Comparison of ENCODE assay signal across 13 cellular contexts in genomic region chr11:8652140-8652539, GRCh38. TPM values are rescaled to one million over a fixed set of nuclear protein-coding genes. Genes with fewer than 3 reads are reported as not detected.
DNase-seq lines count a peak whose midpoint lies in the region; ATAC-seq, FAIRE-seq and TF ChIP-seq lines count a peak whose summit lies in the region.
"Had no signal": no experiment of that assay in that cellular context is flagged by ENCODE, and none has a peak within 500 bp of the region (broad histone marks: within the 10 kb centered on the region; RNA-seq: fewer than 3 reads in every experiment).

No MANE protein-coding gene starts in this region.

- DNase-seq in AG20443 (ENCODE audit: low spot score) (peak; percentile 87), HTR-8/SVneo (ENCODE audit: insufficient read length, low spot score) (peak; percentile 30), mammary epithelial cell (peak; percentile 86), mesenchymal stem cell (peak; percentile 89), Karpas-422 (no peak), medulla oblongata (ENCODE audit: extremely low spot score) (no peak), mesenteric fat pad (ENCODE audit: low spot score) (no peak)
- DNase-seq: activated CD4-positive, alpha-beta memory T cell treated with anti-CD3 and anti-CD28 coated beads for 36 hours; activated naive CD8-positive, alpha-beta T cell treated with anti-CD3 and anti-CD28 coated beads for 36 hours; DMS153; left ventricle myocardium inferior; posterior cingulate gyrus had no signal

- H3K18ac ChIP-seq in mesenchymal stem cell (ENCODE audit: low read depth in 1 of 2, low read length in 2 of 2): peak overlapping the region in 1 of 2 experiments; percentile 28

- H3K9me3 ChIP-seq in mammary epithelial cell (replicated peaks; ENCODE audit: insufficient read depth, low read length): no peaks in the 10 kb centered on the region
- no peaks in the 10 kb centered on the region for H3K9me3 ChIP-seq in mesenchymal stem cell (ENCODE audit: control insufficient read depth, low read length)
- H3K9me3 ChIP-seq in Karpas-422 (ENCODE audit: low read length): no peaks in the 10 kb centered on the region
- H3K9me3 ChIP-seq: left ventricle myocardium inferior had no signal

- peak overlapping the region in 1 of 2 experiments; percentile 4 for H2BK12ac ChIP-seq in mesenchymal stem cell (ENCODE audit: low read length in 2 of 2)

- H3K4me3 ChIP-seq in mammary epithelial cell (replicated peaks in 1 of 3; ENCODE audit: insufficient read depth in 1 of 3, low read depth in 2 of 3, low read length in 3 of 3) (no peak overlapping the region), mesenchymal stem cell (ENCODE audit: insufficient read depth in 1 of 2, low read depth in 1 of 2, low read length in 2 of 2) (no peak overlapping the region), Karpas-422 (ENCODE audit: low read length) (no peak overlapping the region)
- H3K4me3 ChIP-seq: left ventricle myocardium inferior had no signal

- ATAC-seq in GM21447 (IDR thresholded peaks at IDR 0.05; ENCODE audit: unreplicated experiment): no peak

- in situ Hi-C loops in mammary epithelial cell (cut with MboI; ENCODE audit: low sequenced_read_pairs in 2 of 2): no loop called here

- H4K8ac ChIP-seq in mesenchymal stem cell (ENCODE audit: low read length): no peak overlapping the region

- H2BK120ac ChIP-seq in mesenchymal stem cell (ENCODE audit: low read depth, low read length): no peak overlapping the region

- H2AFZ ChIP-seq in mammary epithelial cell (ENCODE audit: low read depth, low read length): no peak overlapping the region
- no peak overlapping the region for H2AFZ ChIP-seq in mesenchymal stem cell (ENCODE audit: low read depth, low read length)
- H2AFZ ChIP-seq in Karpas-422 (ENCODE audit: low read length): no peak overlapping the region

- CTCF ChIA-PET in mammary epithelial cell (lab: Charles Lee; ENCODE audit: low non-redundant PET): no interaction called here

- dilution Hi-C loops in mammary epithelial cell (cut with HindIII; ENCODE audit: low sequenced_read_pairs): no loop called here

- H2BK5ac ChIP-seq in mesenchymal stem cell (ENCODE audit: low read depth, low read length, poor library complexity, severe bottlenecking): no peak overlapping the region

- H3K23ac ChIP-seq in mesenchymal stem cell (ENCODE audit: low read length in 2 of 2): no peak overlapping the region

- H3K4me2 ChIP-seq in mammary epithelial cell (ENCODE audit: insufficient read depth, low read depth, low read length): no peak overlapping the region
- no peak overlapping the region for H3K4me2 ChIP-seq in mesenchymal stem cell (ENCODE audit: low read length, poor library complexity, severe bottlenecking)
- H3K4me2 ChIP-seq in Karpas-422 (ENCODE audit: low read depth, low read length, poor library complexity, severe bottlenecking): no peak overlapping the region

- H3K4me1 ChIP-seq in mammary epithelial cell (ENCODE audit: insufficient read depth, low read length): peaks cover 13% of the 10 kb centered on the region
- peaks cover 7% of the 10 kb centered on the region for H3K4me1 ChIP-seq in mesenchymal stem cell (ENCODE audit: control insufficient read depth, insufficient read depth, low read depth, low read length)
- H3K4me1 ChIP-seq in Karpas-422 (ENCODE audit: low read length): peaks cover 13% of the 10 kb centered on the region
- H3K4me1 ChIP-seq: left ventricle myocardium inferior had no signal

- H4K20me1 ChIP-seq in mammary epithelial cell (ENCODE audit: insufficient read depth, low read length): no peaks in the 10 kb centered on the region
- no peaks in the 10 kb centered on the region for H4K20me1 ChIP-seq in Karpas-422 (ENCODE audit: insufficient read depth, low read depth, low read length)

- H4K91ac ChIP-seq in mesenchymal stem cell (ENCODE audit: low read length): no peak overlapping the region

- WGBS in mammary epithelial cell (ENCODE audit: low coverage, missing lambda C conversion rate): 67% methylated on average over 3 of the region's 3 CpGs
- WGBS in mesenchymal stem cell: 48% methylated on average over 2 of the region's 3 CpGs

- H3K79me2 ChIP-seq in mammary epithelial cell (ENCODE audit: insufficient read depth, low read length) (no peaks in the 10 kb centered on the region), Karpas-422 (ENCODE audit: low read length) (no peaks in the 10 kb centered on the region)

- H3K27ac ChIP-seq in mammary epithelial cell (ENCODE audit: insufficient read depth, low read depth, low read length): no peak overlapping the region
- H3K27ac ChIP-seq in mesenchymal stem cell (ENCODE audit: low read length, poor library complexity, severe bottlenecking): no peak overlapping the region
- H3K27ac ChIP-seq in Karpas-422 (ENCODE audit: low read length): no peak overlapping the region
- H3K27ac ChIP-seq: left ventricle myocardium inferior had no signal

- H3K27me3 ChIP-seq in mammary epithelial cell (ENCODE audit: insufficient read depth, low read length) (no peaks in the 10 kb centered on the region), mesenchymal stem cell (ENCODE audit: control insufficient read depth in 1 of 2, insufficient read depth in 1 of 2, low read length in 2 of 2) (no peaks in the 10 kb centered on the region), Karpas-422 (ENCODE audit: low read length) (no peaks in the 10 kb centered on the region)

- FAIRE-seq in HTR-8/SVneo (lab: Jason Lieb, UNC): no peak

- no peak overlapping the region for H2AK5ac ChIP-seq in mesenchymal stem cell (ENCODE audit: low read length, severe bottlenecking)

- no peak overlapping the region for H3K14ac ChIP-seq in mesenchymal stem cell (ENCODE audit: low read length in 2 of 2)

- intact Hi-C loops in mammary epithelial cell (cut with micrococcal nuclease): loop anchor here (2.0 kb wide), 1 partner anchor 19 kb away; no protein-coding TSS in a partner anchor

- H3K4ac ChIP-seq in mesenchymal stem cell (ENCODE audit: low read depth in 1 of 2, low read length in 2 of 2): no peak overlapping the region

- peaks cover 1% of the 10 kb centered on the region for H3K79me1 ChIP-seq in mesenchymal stem cell (replicated peaks; ENCODE audit: low read length, poor library complexity, severe bottlenecking)

- H3K9me2 ChIP-seq in Karpas-422 (replicated peaks; ENCODE audit: insufficient read depth, low read length): no peaks in the 10 kb centered on the region

- BruUV-seq in mammary epithelial cell (replicated peaks; lab: Mats Ljungman, UMichigan): no TSS peak

- H3K36me3 ChIP-seq in mammary epithelial cell (ENCODE audit: insufficient read depth, low read length) (peaks cover 4% of the 10 kb centered on the region), mesenchymal stem cell (ENCODE audit: control insufficient read depth in 1 of 2, insufficient read depth in 2 of 2, low read depth in 1 of 2, low read length in 2 of 2) (peaks cover 17% of the 10 kb centered on the region in 2 experiments), Karpas-422 (ENCODE audit: insufficient read depth, low read length) (no peaks in the 10 kb centered on the region)

- H2BK15ac ChIP-seq in mesenchymal stem cell (ENCODE audit: low read depth, poor library complexity, severe bottlenecking): no peak overlapping the region

- H3K9ac ChIP-seq in mammary epithelial cell (ENCODE audit: insufficient read depth, low read length) (no peak overlapping the region), mesenchymal stem cell (ENCODE audit: low read length) (peak overlapping the region; percentile 72), Karpas-422 (ENCODE audit: low read length) (no peak overlapping the region)

- no peak for TF ChIP-seq CTCF in mammary epithelial cell (conservative IDR thresholded peaks at IDR 0.05 in 1 of 2, IDR thresholded peaks at IDR 0.05 in 1 of 2; ENCODE audit: extremely low read depth in 1 of 2, insufficient read depth in 1 of 2, low read depth in 1 of 2, low read length in 2 of 2)

RNA-seq across cellular contexts. Expression of gene TRIM66, which starts 30.3 kb away (rescaled TPM):
- total RNA-seq in mammary epithelial cell (10 to 100 TPM in 1 of 2 donors, 1 to 10 TPM in 1; 7.0 to 17.5 TPM), mesenteric fat pad (7.8 TPM)
- polyA plus RNA-seq in mammary epithelial cell: 2.2 TPM
- 8.9 TPM for polyA minus RNA-seq in mammary epithelial cell
- 1.8 TPM for polyA plus RNA-seq in mesenchymal stem cell (2013, experiment 1 of 2)
- polyA plus RNA-seq in mesenchymal stem cell (2013, experiment 2 of 2): 1.9 TPM
- total RNA-seq in Karpas-422 (2014; rRNA removed; shearing (Covaris generic); ENCODE audit: low replicate concordance): 13.3 and 15.3 TPM in 2 replicates

RNA-seq across cellular contexts. Expression of gene RPL27A, which starts 30.5 kb away (rescaled TPM):
- total RNA-seq in mammary epithelial cell: 100 to 1,000 TPM; 473 to 864 TPM
- 1,200 TPM for polyA plus RNA-seq in mammary epithelial cell
- 617 TPM for polyA minus RNA-seq in mammary epithelial cell
- polyA plus RNA-seq in mesenchymal stem cell (2013, experiment 1 of 2): 1,998 TPM
- 1,912 TPM for polyA plus RNA-seq in mesenchymal stem cell (2013, experiment 2 of 2)
- 2,423 and 3,362 TPM in 2 replicates for total RNA-seq in Karpas-422 (2014; rRNA removed; shearing (Covaris generic); ENCODE audit: low replicate concordance)
- 653 TPM for total RNA-seq in mesenteric fat pad

RNA-seq across cellular contexts. Expression of gene STK33, which starts 58.1 kb away (rescaled TPM):
- total RNA-seq in mammary epithelial cell (under 1 TPM in 1 of 2 donors, not detected in 1; 0.17 TPM), mesenteric fat pad (1.3 TPM)
- polyA plus RNA-seq in mammary epithelial cell: 0.29 TPM
- not detected for polyA minus RNA-seq in mammary epithelial cell
- 1.9 TPM for polyA plus RNA-seq in mesenchymal stem cell (2013, experiment 1 of 2)
- 1.0 TPM for polyA plus RNA-seq in mesenchymal stem cell (2013, experiment 2 of 2)
- total RNA-seq in Karpas-422 (2014; rRNA removed; shearing (Covaris generic); ENCODE audit: low replicate concordance): 17.0 and 20.2 TPM in 2 replicates

Comparison
In these comparisons a context has a peak if more than half of its experiments do, and no peak if none do; other contexts are left out.
1. DNase-seq: peak in AG20443 (single experiment), HTR-8/SVneo (single experiment), mammary epithelial cell (single experiment) and mesenchymal stem cell (single experiment); none in Karpas-422 (single experiment), medulla oblongata (single experiment) and mesenteric fat pad (single experiment).